In genomic region chr2:158578703-158579330, GRCh38 we compare ENCODE assay signal across 14 cellular contexts.
DNase-seq lines count a peak whose midpoint lies in the region; ATAC-seq and FAIRE-seq lines count a peak whose summit lies in the region.
"Had no signal": no experiment of that assay in that cellular context is flagged by ENCODE, and none has a peak within 500 bp of the region (broad histone marks: within the 10 kb centered on the region; RNA-seq: fewer than 3 reads in every experiment).

No MANE protein-coding gene starts in this region.

- ATAC-seq in GM19463 (IDR thresholded peaks at IDR 0.05; ENCODE audit: unreplicated experiment) (peak; percentile 93), HG02798 (IDR thresholded peaks at IDR 0.05; ENCODE audit: poor library complexity, unreplicated experiment) (peak; percentile 96), HG03442 (IDR thresholded peaks at IDR 0.05; ENCODE audit: unreplicated experiment) (peak; percentile 96), Right ventricle myocardium inferior (no peak)
- ATAC-seq: activated T-helper 17 cell treated with anti-CD3 and anti-CD28 coated beads, Interleukin-2, amount 50 U/mL, for 72 hours had no signal

- peak; percentile 59 for FAIRE-seq in GM18507 (lab: Jason Lieb, UNC)
- no peak for FAIRE-seq in urothelium cell line (lab: Jason Lieb, UNC)

- intact Hi-C loops in Right ventricle myocardium inferior (cut with DNase I) = no loop called here

- no peak for DNase-seq in GM18507 (ENCODE audit: extremely low spot score, insufficient read length, low read depth)
- DNase-seq in medulla oblongata (ENCODE audit: extremely low spot score) = no peak
- no peak for DNase-seq in urothelium cell line (ENCODE audit: low spot score)
- no peak for DNase-seq in putamen (ENCODE audit: low spot score)
- DNase-seq in Right ventricle myocardium inferior (ENCODE audit: missing footprints) = no peak
- DNase-seq: activated CD4-positive, alpha-beta T cell treated with anti-CD3 and anti-CD28 coated beads for 4 hours; brain microvascular endothelial cell; DMS79; NCI-H1417; nephron progenitor cell had no signal
